1 cellular context compared by ENCODE assay signal in genomic region chr7:66591801-66592596, GRCh38.
A peak's percentile ranks its signal among the peaks of the same experiment; 100 is the strongest.
TF ChIP-seq lines count a peak whose summit lies in the region.

No MANE protein-coding gene starts in this region.

TF ChIP-seq in HepG2, 621 proteins besides CTCF, POLR2A, EP300 and RAD21 (continued from another document and continues in another):
- TF ChIP-seq ZNF503 (CRISPR knock-in tag; IDR thresholded peaks at IDR 0.05) = peak; percentile 25; the same call in 1 of the 2 replicates
- TF ChIP-seq ZNF550 (CRISPR knock-in tag; IDR thresholded peaks at IDR 0.05; ENCODE audit: borderline replicate concordance) = no peak
- TF ChIP-seq HDAC1 (CRISPR knock-in tag; IDR thresholded peaks at IDR 0.05) = peak; percentile 89
- TF ChIP-seq PLRG1 (conservative IDR thresholded peaks at IDR 0.05) = no peak
- peak; percentile 32; the same call in 1 of the 2 replicates for TF ChIP-seq NR2F6 (IDR thresholded peaks at IDR 0.05)
- peak; percentile 54; the same call in 1 of the 2 replicates for TF ChIP-seq NR2F6 (CRISPR knock-in tag; IDR thresholded peaks at IDR 0.05)
- no peak for TF ChIP-seq KLF9 (CRISPR knock-in tag; IDR thresholded peaks at IDR 0.05; ENCODE audit: low read depth)
- no peak for TF ChIP-seq ZNF646 (CRISPR knock-in tag; IDR thresholded peaks at IDR 0.05)
- TF ChIP-seq SP140L (CRISPR knock-in tag; IDR thresholded peaks at IDR 0.05; ENCODE audit: borderline replicate concordance) = no peak
- TF ChIP-seq CEBPZ (IDR thresholded peaks at IDR 0.05; ENCODE audit: low read length) = no peak
- TF ChIP-seq NR1H2 (CRISPR knock-in tag; IDR thresholded peaks at IDR 0.05; ENCODE audit: borderline replicate concordance, low read depth) = no peak
- no peak for TF ChIP-seq THAP7 (CRISPR knock-in tag; IDR thresholded peaks at IDR 0.05)
- TF ChIP-seq ZNF792 (CRISPR knock-in tag; IDR thresholded peaks at IDR 0.05) = peak; percentile 61
- TF ChIP-seq ZNF713 (CRISPR knock-in tag; IDR thresholded peaks at IDR 0.05) = no peak
- no peak for TF ChIP-seq USF2 (IDR thresholded peaks at IDR 0.05; ENCODE audit: low read depth, low read length)
- TF ChIP-seq USF2 (CRISPR knock-in tag; IDR thresholded peaks at IDR 0.05; ENCODE audit: borderline replicate concordance) = no peak; the same call in 1 of the 2 replicates
- no peak for TF ChIP-seq ZFP62 (CRISPR knock-in tag; IDR thresholded peaks at IDR 0.05)
- TF ChIP-seq MAFF (IDR thresholded peaks at IDR 0.05; ENCODE audit: low read depth, low read length) = no peak
- TF ChIP-seq ZNF446 (CRISPR knock-in tag; IDR thresholded peaks at IDR 0.05) = peak; percentile 38; the same call in 1 of the 2 replicates
- TF ChIP-seq BCLAF1 (IDR thresholded peaks at IDR 0.05) = no peak
- no peak for TF ChIP-seq SRSF4 (IDR thresholded peaks at IDR 0.05; ENCODE audit: low read depth, low read length, poor library complexity, severe bottlenecking)
- TF ChIP-seq ZNF629 (CRISPR knock-in tag; conservative IDR thresholded peaks at IDR 0.05) = no peak
- no peak for TF ChIP-seq E2F2 (CRISPR knock-in tag; IDR thresholded peaks at IDR 0.05; ENCODE audit: borderline replicate concordance)
- TF ChIP-seq HOMEZ (CRISPR knock-in tag; IDR thresholded peaks at IDR 0.05; ENCODE audit: low read depth) = 0 out of 2 replicates have a peak, but pooled peaks have one; percentile 47
- 0 out of 2 replicates have a peak, but pooled peaks have one; percentile 59 for TF ChIP-seq PCBP1 (IDR thresholded peaks at IDR 0.05; ENCODE audit: borderline replicate concordance, low read depth, low read length)
- TF ChIP-seq PHF5A (CRISPR knock-in tag; IDR thresholded peaks at IDR 0.05; ENCODE audit: low read depth, unreplicated experiment) = no peak
- TF ChIP-seq ZNF770 (CRISPR knock-in tag; IDR thresholded peaks at IDR 0.05) = peak; percentile 95
- peak; percentile 36; the same call in 1 of the 2 replicates for TF ChIP-seq ATF3 (CRISPR knock-in tag; IDR thresholded peaks at IDR 0.05)
- no peak; the same call in 1 of the 2 replicates for TF ChIP-seq ATF5 (CRISPR knock-in tag; IDR thresholded peaks at IDR 0.05; ENCODE audit: low read depth)
- TF ChIP-seq ZNF343 (CRISPR knock-in tag; IDR thresholded peaks at IDR 0.05) = no peak; the same call in 1 of the 2 replicates
